In the genomic region with DNA sequence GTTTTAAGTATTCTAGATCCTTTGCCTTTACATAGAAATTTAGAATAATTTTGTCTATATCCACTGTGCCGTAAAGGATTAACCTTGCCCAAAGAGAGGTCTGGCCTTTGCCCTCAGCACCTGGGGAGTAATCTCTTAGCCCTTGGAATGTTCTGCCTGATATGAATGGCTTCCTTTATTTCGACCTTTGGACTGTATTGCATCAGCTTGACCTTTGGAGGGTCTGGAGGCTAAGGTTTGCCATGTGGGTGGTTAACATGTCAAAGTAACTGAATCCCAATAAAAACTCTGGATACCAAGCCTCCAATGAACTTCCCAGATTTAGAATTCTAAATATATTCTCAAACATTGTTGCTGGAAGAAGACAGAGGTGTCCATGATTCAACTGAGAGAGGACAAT, we compare ENCODE assay signal across 1 cellular context.
TF ChIP-seq lines count a peak whose summit lies in the region.

No MANE protein-coding gene starts in this region.

TF ChIP-seq in HepG2, 621 proteins besides CTCF, POLR2A, EP300 and RAD21 (continues in another document):
- TF ChIP-seq ZNF644 (CRISPR knock-in tag; IDR thresholded peaks at IDR 0.05; ENCODE audit: low read depth): 0 out of 2 replicates have a peak, but pooled peaks have one; percentile 37
- no peak for TF ChIP-seq NFIB (CRISPR knock-in tag; IDR thresholded peaks at IDR 0.05; ENCODE audit: borderline replicate concordance)
- no peak for TF ChIP-seq BCLAF1 (IDR thresholded peaks at IDR 0.05)
- peak; percentile 46; the same call in 1 of the 2 replicates for TF ChIP-seq NR2F2 (IDR thresholded peaks at IDR 0.05; ENCODE audit: borderline replicate concordance, low read depth)
- no peak for TF ChIP-seq PAF1 (CRISPR knock-in tag; IDR thresholded peaks at IDR 0.05)
- no peak for TF ChIP-seq ZNF441 (CRISPR knock-in tag; IDR thresholded peaks at IDR 0.05; ENCODE audit: borderline replicate concordance)
- TF ChIP-seq ATF7-NPFF (CRISPR knock-in tag; IDR thresholded peaks at IDR 0.05; ENCODE audit: low read depth): no peak
- no peak for TF ChIP-seq ZKSCAN5 (CRISPR knock-in tag; IDR thresholded peaks at IDR 0.05)
- TF ChIP-seq HNF4A (CRISPR knock-in tag; IDR thresholded peaks at IDR 0.05): peak; percentile 90
- peak; percentile 67 for TF ChIP-seq ZMYM4 (CRISPR knock-in tag; IDR thresholded peaks at IDR 0.05)
- TF ChIP-seq ZNF703 (CRISPR knock-in tag; IDR thresholded peaks at IDR 0.05; ENCODE audit: borderline replicate concordance): no peak
- TF ChIP-seq, protein P1, sequence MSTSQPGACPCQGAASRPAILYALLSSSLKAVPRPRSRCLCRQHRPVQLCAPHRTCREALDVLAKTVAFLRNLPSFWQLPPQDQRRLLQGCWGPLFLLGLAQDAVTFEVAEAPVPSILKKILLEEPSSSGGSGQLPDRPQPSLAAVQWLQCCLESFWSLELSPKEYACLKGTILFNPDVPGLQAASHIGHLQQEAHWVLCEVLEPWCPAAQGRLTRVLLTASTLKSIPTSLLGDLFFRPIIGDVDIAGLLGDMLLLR (CRISPR knock-in tag; IDR thresholded peaks at IDR 0.05): no peak
- no peak for TF ChIP-seq ZNF792 (CRISPR knock-in tag; IDR thresholded peaks at IDR 0.05)
- TF ChIP-seq, protein P2, sequence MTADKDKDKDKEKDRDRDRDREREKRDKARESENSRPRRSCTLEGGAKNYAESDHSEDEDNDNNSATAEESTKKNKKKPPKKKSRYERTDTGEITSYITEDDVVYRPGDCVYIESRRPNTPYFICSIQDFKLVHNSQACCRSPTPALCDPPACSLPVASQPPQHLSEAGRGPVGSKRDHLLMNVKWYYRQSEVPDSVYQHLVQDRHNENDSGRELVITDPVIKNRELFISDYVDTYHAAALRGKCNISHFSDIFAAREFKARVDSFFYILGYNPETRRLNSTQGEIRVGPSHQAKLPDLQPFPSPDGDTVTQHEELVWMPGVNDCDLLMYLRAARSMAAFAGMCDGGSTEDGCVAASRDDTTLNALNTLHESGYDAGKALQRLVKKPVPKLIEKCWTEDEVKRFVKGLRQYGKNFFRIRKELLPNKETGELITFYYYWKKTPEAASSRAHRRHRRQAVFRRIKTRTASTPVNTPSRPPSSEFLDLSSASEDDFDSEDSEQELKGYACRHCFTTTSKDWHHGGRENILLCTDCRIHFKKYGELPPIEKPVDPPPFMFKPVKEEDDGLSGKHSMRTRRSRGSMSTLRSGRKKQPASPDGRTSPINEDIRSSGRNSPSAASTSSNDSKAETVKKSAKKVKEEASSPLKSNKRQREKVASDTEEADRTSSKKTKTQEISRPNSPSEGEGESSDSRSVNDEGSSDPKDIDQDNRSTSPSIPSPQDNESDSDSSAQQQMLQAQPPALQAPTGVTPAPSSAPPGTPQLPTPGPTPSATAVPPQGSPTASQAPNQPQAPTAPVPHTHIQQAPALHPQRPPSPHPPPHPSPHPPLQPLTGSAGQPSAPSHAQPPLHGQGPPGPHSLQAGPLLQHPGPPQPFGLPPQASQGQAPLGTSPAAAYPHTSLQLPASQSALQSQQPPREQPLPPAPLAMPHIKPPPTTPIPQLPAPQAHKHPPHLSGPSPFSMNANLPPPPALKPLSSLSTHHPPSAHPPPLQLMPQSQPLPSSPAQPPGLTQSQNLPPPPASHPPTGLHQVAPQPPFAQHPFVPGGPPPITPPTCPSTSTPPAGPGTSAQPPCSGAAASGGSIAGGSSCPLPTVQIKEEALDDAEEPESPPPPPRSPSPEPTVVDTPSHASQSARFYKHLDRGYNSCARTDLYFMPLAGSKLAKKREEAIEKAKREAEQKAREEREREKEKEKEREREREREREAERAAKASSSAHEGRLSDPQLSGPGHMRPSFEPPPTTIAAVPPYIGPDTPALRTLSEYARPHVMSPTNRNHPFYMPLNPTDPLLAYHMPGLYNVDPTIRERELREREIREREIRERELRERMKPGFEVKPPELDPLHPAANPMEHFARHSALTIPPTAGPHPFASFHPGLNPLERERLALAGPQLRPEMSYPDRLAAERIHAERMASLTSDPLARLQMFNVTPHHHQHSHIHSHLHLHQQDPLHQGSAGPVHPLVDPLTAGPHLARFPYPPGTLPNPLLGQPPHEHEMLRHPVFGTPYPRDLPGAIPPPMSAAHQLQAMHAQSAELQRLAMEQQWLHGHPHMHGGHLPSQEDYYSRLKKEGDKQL (CRISPR knock-in tag; IDR thresholded peaks at IDR 0.05; ENCODE audit: low read depth): no peak
- TF ChIP-seq ZFP82 (CRISPR knock-in tag; IDR thresholded peaks at IDR 0.05; ENCODE audit: borderline replicate concordance): no peak
- no peak for TF ChIP-seq ZNF260 (CRISPR knock-in tag; IDR thresholded peaks at IDR 0.05; ENCODE audit: borderline replicate concordance, low read depth)
- TF ChIP-seq HOMEZ (CRISPR knock-in tag; IDR thresholded peaks at IDR 0.05; ENCODE audit: low read depth): peak; percentile 44; the same call in 1 of the 2 replicates
- TF ChIP-seq POGZ (CRISPR knock-in tag; IDR thresholded peaks at IDR 0.05): peak; percentile 70
- no peak for TF ChIP-seq STAT5B (CRISPR knock-in tag; IDR thresholded peaks at IDR 0.05)
- no peak for TF ChIP-seq ARNTL (CRISPR knock-in tag; IDR thresholded peaks at IDR 0.05)
- TF ChIP-seq ZNF556 (CRISPR knock-in tag; IDR thresholded peaks at IDR 0.05; ENCODE audit: borderline replicate concordance): no peak
- TF ChIP-seq MEF2D (CRISPR knock-in tag; IDR thresholded peaks at IDR 0.05): no peak
- no peak for TF ChIP-seq SIX1 (CRISPR knock-in tag; IDR thresholded peaks at IDR 0.05; ENCODE audit: borderline replicate concordance)
- TF ChIP-seq THRA (CRISPR knock-in tag; IDR thresholded peaks at IDR 0.05; ENCODE audit: borderline replicate concordance): no peak
- TF ChIP-seq BRD4 (CRISPR knock-in tag; IDR thresholded peaks at IDR 0.05): no peak
- no peak for TF ChIP-seq NFAT5 (CRISPR knock-in tag; IDR thresholded peaks at IDR 0.05)
- TF ChIP-seq, protein P3, sequence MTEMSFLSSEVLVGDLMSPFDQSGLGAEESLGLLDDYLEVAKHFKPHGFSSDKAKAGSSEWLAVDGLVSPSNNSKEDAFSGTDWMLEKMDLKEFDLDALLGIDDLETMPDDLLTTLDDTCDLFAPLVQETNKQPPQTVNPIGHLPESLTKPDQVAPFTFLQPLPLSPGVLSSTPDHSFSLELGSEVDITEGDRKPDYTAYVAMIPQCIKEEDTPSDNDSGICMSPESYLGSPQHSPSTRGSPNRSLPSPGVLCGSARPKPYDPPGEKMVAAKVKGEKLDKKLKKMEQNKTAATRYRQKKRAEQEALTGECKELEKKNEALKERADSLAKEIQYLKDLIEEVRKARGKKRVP (CRISPR knock-in tag; IDR thresholded peaks at IDR 0.05): peak in 1 of 2 experiments; percentile 63; a peak in 2 of 4 replicates
- TF ChIP-seq CC2D1A (CRISPR knock-in tag; IDR thresholded peaks at IDR 0.05): no peak
- peak; percentile 84 for TF ChIP-seq HNF4G (IDR thresholded peaks at IDR 0.05; ENCODE audit: borderline replicate concordance, low read depth, low read length)
- TF ChIP-seq HNF4G (CRISPR knock-in tag; IDR thresholded peaks at IDR 0.05; ENCODE audit: borderline replicate concordance, low read depth): peak; percentile 62; the same call in 1 of the 2 replicates
- no peak for TF ChIP-seq MXD4 (CRISPR knock-in tag; IDR thresholded peaks at IDR 0.05)
- TF ChIP-seq NR2C2 (CRISPR knock-in tag; IDR thresholded peaks at IDR 0.05; ENCODE audit: borderline replicate concordance): peak; percentile 43; the same call in 1 of the 2 replicates
- peak; percentile 86 for TF ChIP-seq NCOR1 (IDR thresholded peaks at IDR 0.05; ENCODE audit: borderline replicate concordance, low read length)
- TF ChIP-seq, protein P4, sequence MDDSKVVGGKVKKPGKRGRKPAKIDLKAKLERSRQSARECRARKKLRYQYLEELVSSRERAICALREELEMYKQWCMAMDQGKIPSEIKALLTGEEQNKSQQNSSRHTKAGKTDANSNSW (CRISPR knock-in tag; IDR thresholded peaks at IDR 0.05; ENCODE audit: borderline replicate concordance): no peak
- TF ChIP-seq PRPF4 (IDR thresholded peaks at IDR 0.05; ENCODE audit: low read depth, low read length, poor library complexity, severe bottlenecking): no peak
- TF ChIP-seq CEBPG (CRISPR knock-in tag; IDR thresholded peaks at IDR 0.05): peak; percentile 57
- 0 out of 2 replicates have a peak, but pooled peaks have one; percentile 20 for TF ChIP-seq RARA (CRISPR knock-in tag; IDR thresholded peaks at IDR 0.05)
- peak; percentile 58; the same call in 1 of the 2 replicates for TF ChIP-seq GATAD2A (CRISPR knock-in tag; IDR thresholded peaks at IDR 0.05)
- no peak for TF ChIP-seq ADNP (CRISPR knock-in tag; IDR thresholded peaks at IDR 0.05)
- no peak for TF ChIP-seq ZNF225 (CRISPR knock-in tag; IDR thresholded peaks at IDR 0.05)
- TF ChIP-seq ZNF784 (CRISPR knock-in tag; IDR thresholded peaks at IDR 0.05; ENCODE audit: borderline replicate concordance): no peak
- no peak for TF ChIP-seq MED13 (CRISPR knock-in tag; IDR thresholded peaks at IDR 0.05)
- TF ChIP-seq ATF7 (IDR thresholded peaks at IDR 0.05): no peak
- no peak for TF ChIP-seq ATF7 (CRISPR knock-in tag; IDR thresholded peaks at IDR 0.05)
- 0 out of 2 replicates have a peak, but pooled peaks have one; percentile 55 for TF ChIP-seq ZMYM2 (CRISPR knock-in tag; IDR thresholded peaks at IDR 0.05)
